In genomic region chr2:110083757-110084156, GRCh38 we compare ENCODE assay signal across 3 cellular contexts. TPM values are rescaled to one million over a fixed set of nuclear protein-coding genes. Genes with fewer than 3 reads are reported as not detected.
"Had no signal": no experiment of that assay in that cellular context is flagged by ENCODE, and none has a peak within 500 bp of the region (broad histone marks: within the 10 kb centered on the region; RNA-seq: fewer than 3 reads in every experiment).

No MANE protein-coding gene starts in this region.

RNA-seq across cellular contexts. Expression of gene MALL, which starts 31.9 kb away (rescaled TPM):
- total RNA-seq: natural killer cell; natural killer cell treated with Interleukin-12 subunit alpha and Interleukin-12 subunit beta and Interleukin-15 and Interleukin-18, amount 100 ng/mL, for 72 hours had no signal
- polyA plus RNA-seq: neural cell had no signal
